ENCODE assay signal across 1 cellular context in the genomic region with DNA sequence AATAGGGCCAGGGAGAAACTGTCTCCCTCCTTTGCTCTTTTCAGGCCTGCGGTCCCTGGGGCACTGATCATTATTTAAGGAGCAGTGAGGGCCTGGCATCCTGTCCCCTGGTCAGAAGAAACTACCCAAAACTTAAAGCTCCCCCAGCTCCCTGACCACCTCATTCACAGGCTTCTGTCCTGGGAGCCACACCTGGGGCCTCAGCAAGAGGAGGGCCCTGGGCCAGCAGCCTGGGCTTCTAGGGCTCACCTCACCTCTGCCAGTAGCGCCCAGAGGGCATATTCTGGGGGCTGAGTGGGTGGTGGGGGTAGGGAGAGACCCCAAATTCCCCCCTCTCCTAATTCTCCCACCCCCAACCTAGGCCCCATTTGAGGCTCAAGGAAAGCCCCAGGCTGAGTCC.
TF ChIP-seq lines count a peak whose summit lies in the region.

No MANE protein-coding gene starts in this region.

TF ChIP-seq in H1, 55 proteins besides CTCF, POLR2A, EP300 and RAD21:
- no peak for TF ChIP-seq CBX8 (IDR thresholded peaks at IDR 0.05; ENCODE audit: borderline replicate concordance, low read depth, low read length)
- TF ChIP-seq BACH1 (IDR thresholded peaks at IDR 0.05; ENCODE audit: low read length): no peak
- no peak for TF ChIP-seq BCL11A (IDR thresholded peaks at IDR 0.05; ENCODE audit: low read depth in 2 of 2, low read length in 2 of 2)
- TF ChIP-seq ASH2L (IDR thresholded peaks at IDR 0.05; ENCODE audit: low read length): no peak
- TF ChIP-seq SP1 (IDR thresholded peaks at IDR 0.05; ENCODE audit: low read depth, low read length): no peak
- no peak for TF ChIP-seq SIX5 (IDR thresholded peaks at IDR 0.05; ENCODE audit: low read depth, low read length)
- TF ChIP-seq SIRT6 (IDR thresholded peaks at IDR 0.05; ENCODE audit: low read length): no peak
- TF ChIP-seq JUND (IDR thresholded peaks at IDR 0.05; ENCODE audit: low read length): no peak
- no peak for TF ChIP-seq CHD7 (IDR thresholded peaks at IDR 0.05; ENCODE audit: insufficient replicate concordance, low read length)
- TF ChIP-seq PHF8 (conservative IDR thresholded peaks at IDR 0.05; ENCODE audit: low read depth, low read length): no peak
- no peak for TF ChIP-seq RXRA (IDR thresholded peaks at IDR 0.05; ENCODE audit: insufficient read depth, low read depth, low read length)
- no peak for TF ChIP-seq KDM4A (IDR thresholded peaks at IDR 0.05; ENCODE audit: low read depth, low read length, severe bottlenecking)
TF ChIP-seq in H1: peak in this region for 0.
